1 cellular context compared by ENCODE assay signal in genomic region chr4:56977321-56978012, GRCh38.
TF ChIP-seq lines count a peak whose summit lies in the region.

NOA1 (minus strand) TSS chr4:56977606; CDS start chr4:56977585, 21 bp downstream.

TF ChIP-seq in HepG2, 621 proteins besides CTCF, POLR2A, EP300 and RAD21 (continued from another document and continues in another):
- TF ChIP-seq NR0B2 (CRISPR knock-in tag; IDR thresholded peaks at IDR 0.05) (peak; percentile 77; the same call in 1 of the 2 replicates), ATF3 (CRISPR knock-in tag; IDR thresholded peaks at IDR 0.05) (no peak), REL (CRISPR knock-in tag; conservative IDR thresholded peaks at IDR 0.05) (no peak), NR2F1 (CRISPR knock-in tag; IDR thresholded peaks at IDR 0.05) (no peak), ZNF256 (CRISPR knock-in tag; conservative IDR thresholded peaks at IDR 0.05) (no peak), ZNF30 (CRISPR knock-in tag; IDR thresholded peaks at IDR 0.05) (0 out of 2 replicates have a peak, but pooled peaks have one; percentile 35), GATAD2A (CRISPR knock-in tag; IDR thresholded peaks at IDR 0.05) (0 out of 2 replicates have a peak, but pooled peaks have one; percentile 12), MYNN (CRISPR knock-in tag; IDR thresholded peaks at IDR 0.05; ENCODE audit: low read depth) (no peak), POGZ (CRISPR knock-in tag; IDR thresholded peaks at IDR 0.05) (peak; percentile 61; the same call in 1 of the 2 replicates), ARID5B (CRISPR knock-in tag; IDR thresholded peaks at IDR 0.05) (no peak), ZNF503 (CRISPR knock-in tag; IDR thresholded peaks at IDR 0.05) (no peak), SALL2 (CRISPR knock-in tag; IDR thresholded peaks at IDR 0.05) (0 out of 2 replicates have a peak, but pooled peaks have one; percentile 55), ZNF775 (CRISPR knock-in tag; IDR thresholded peaks at IDR 0.05; ENCODE audit: borderline replicate concordance) (no peak), NFIB (CRISPR knock-in tag; IDR thresholded peaks at IDR 0.05; ENCODE audit: borderline replicate concordance) (no peak), DNMT3B (CRISPR knock-in tag; conservative IDR thresholded peaks at IDR 0.05) (no peak), EEA1 (CRISPR knock-in tag; IDR thresholded peaks at IDR 0.05; ENCODE audit: borderline replicate concordance) (0 out of 2 replicates have a peak, but pooled peaks have one; percentile 5), ZNF207 (IDR thresholded peaks at IDR 0.05; ENCODE audit: borderline replicate concordance) (no peak), ZBTB33 (CRISPR knock-in tag; IDR thresholded peaks at IDR 0.05) (no peak), HDAC1 (CRISPR knock-in tag; IDR thresholded peaks at IDR 0.05) (peak; percentile 79), SMAD3 (CRISPR knock-in tag; IDR thresholded peaks at IDR 0.05) (peak; percentile 38; the same call in 1 of the 2 replicates), RCOR2 (CRISPR knock-in tag; IDR thresholded peaks at IDR 0.05) (no peak), KLF12 (CRISPR knock-in tag; IDR thresholded peaks at IDR 0.05; ENCODE audit: borderline replicate concordance) (no peak; the same call in 1 of the 2 replicates), ZNF292 (CRISPR knock-in tag; IDR thresholded peaks at IDR 0.05; ENCODE audit: borderline replicate concordance, low read depth) (no peak), NAIF1 (CRISPR knock-in tag; IDR thresholded peaks at IDR 0.05; ENCODE audit: borderline replicate concordance) (no peak; the same call in 1 of the 2 replicates), MEIS1 (CRISPR knock-in tag; IDR thresholded peaks at IDR 0.05; ENCODE audit: borderline replicate concordance) (no peak), ZNF501 (CRISPR knock-in tag; IDR thresholded peaks at IDR 0.05) (peak; percentile 60), FOXO4 (CRISPR knock-in tag; conservative IDR thresholded peaks at IDR 0.05) (no peak), E2F2 (CRISPR knock-in tag; IDR thresholded peaks at IDR 0.05; ENCODE audit: borderline replicate concordance) (no peak), ATM (IDR thresholded peaks at IDR 0.05; ENCODE audit: borderline replicate concordance) (no peak), PAF1 (CRISPR knock-in tag; IDR thresholded peaks at IDR 0.05) (no peak), TRAFD1 (CRISPR knock-in tag; IDR thresholded peaks at IDR 0.05; ENCODE audit: borderline replicate concordance) (no peak), KDM6A (CRISPR knock-in tag; IDR thresholded peaks at IDR 0.05; ENCODE audit: low read depth) (no peak), DDIT3 (CRISPR knock-in tag; IDR thresholded peaks at IDR 0.05) (no peak), UBTF (CRISPR knock-in tag; IDR thresholded peaks at IDR 0.05) (no peak), ZFAT (CRISPR knock-in tag; conservative IDR thresholded peaks at IDR 0.05) (no peak), PLRG1 (conservative IDR thresholded peaks at IDR 0.05) (no peak), HNRNPH1 (optimal IDR thresholded peaks at IDR 0.05; ENCODE audit: low read depth, low read length) (no peak), ZNF652 (CRISPR knock-in tag; IDR thresholded peaks at IDR 0.05; ENCODE audit: borderline replicate concordance, low read depth) (no peak), SP4 (CRISPR knock-in tag; IDR thresholded peaks at IDR 0.05) (no peak), ZFP82 (CRISPR knock-in tag; IDR thresholded peaks at IDR 0.05; ENCODE audit: borderline replicate concordance) (0 out of 2 replicates have a peak, but pooled peaks have one; percentile 1), MXD1 (CRISPR knock-in tag; IDR thresholded peaks at IDR 0.05) (0 out of 2 replicates have a peak, but pooled peaks have one; percentile 13), SMAD9 (CRISPR knock-in tag; IDR thresholded peaks at IDR 0.05) (peak; percentile 40; the same call in 1 of the 2 replicates), ADNP (CRISPR knock-in tag; IDR thresholded peaks at IDR 0.05) (no peak), XRCC5 (optimal IDR thresholded peaks at IDR 0.05; ENCODE audit: low read length) (no peak), FOXA3 (CRISPR knock-in tag; IDR thresholded peaks at IDR 0.05) (peak; percentile 22), KMT2B (CRISPR knock-in tag; IDR thresholded peaks at IDR 0.05) (no peak), ZFP1 (CRISPR knock-in tag; IDR thresholded peaks at IDR 0.05) (0 out of 2 replicates have a peak, but pooled peaks have one; percentile 65), ZNF34 (CRISPR knock-in tag; IDR thresholded peaks at IDR 0.05; ENCODE audit: borderline replicate concordance) (no peak), ZSCAN31 (CRISPR knock-in tag; IDR thresholded peaks at IDR 0.05; ENCODE audit: low read depth) (no peak), ZFP41 (CRISPR knock-in tag; IDR thresholded peaks at IDR 0.05; ENCODE audit: borderline replicate concordance) (no peak), SRY (CRISPR knock-in tag; IDR thresholded peaks at IDR 0.05) (no peak)
